In the genomic region with DNA sequence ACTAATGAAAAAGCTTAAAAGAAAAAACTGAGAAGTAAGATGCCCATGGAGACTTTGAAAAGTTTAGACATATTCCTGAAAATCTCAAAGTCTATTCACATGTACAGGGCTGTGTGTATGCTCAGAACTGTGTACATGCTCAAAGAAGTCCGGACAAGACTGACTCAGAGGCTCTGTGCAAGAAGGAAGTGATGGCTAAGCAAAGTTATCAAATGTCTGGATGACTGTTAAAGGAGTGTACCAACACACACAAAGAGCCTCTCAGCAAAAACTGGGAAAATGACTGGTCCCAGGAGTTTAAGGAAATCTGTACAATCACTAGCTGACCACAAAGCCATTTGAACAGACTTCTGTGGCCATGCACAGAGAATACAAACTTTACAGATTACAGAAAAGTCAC, we compare ENCODE assay signal across 23 cellular contexts. TPM values are rescaled to one million over a fixed set of nuclear protein-coding genes. Genes with fewer than 3 reads are reported as not detected.
DNase-seq lines count a peak whose midpoint lies in the region; ATAC-seq and TF ChIP-seq lines count a peak whose summit lies in the region.
"Had no signal": no experiment of that assay in that cellular context is flagged by ENCODE, and none has a peak within 500 bp of the region (broad histone marks: within the 10 kb centered on the region; RNA-seq: fewer than 3 reads in every experiment).

No MANE protein-coding gene starts in this region.

- no peak overlapping the region for H3K4me3 ChIP-seq in brain microvascular endothelial cell (ENCODE audit: low read depth, low read length)
- H3K4me3 ChIP-seq in skeletal muscle satellite cell (ENCODE audit: low read length): no peak overlapping the region
- H3K4me3 ChIP-seq: ascending aorta, esophagus squamous epithelium, spleen had no signal

- CTCF ChIA-PET in activated CD8-positive, alpha-beta memory T cell treated with anti-CD3 and anti-CD28 coated beads, Interleukin-2, amount 10 ng/mL, durations not matched to agents 7 days and 5 days (lab: Charles Lee): no interaction called here

- no peak overlapping the region for H3K27ac Mint-ChIP-seq in activated T-helper 2 cell treated with anti-CD3 and anti-CD28 coated beads, Interferon-gamma antibody, Interleukin-2, Interleukin-4, amounts not matched to agents 10 μg/mL and 5 μg/mL and 100 μg/mL, durations not matched to agents 14 hours and 24 hours and 36 hours
- H3K27ac Mint-ChIP-seq in activated CD8-positive, alpha-beta memory T cell treated with anti-CD3 and anti-CD28 coated beads, Interleukin-2, amount 10 ng/mL, durations not matched to agents 7 days and 5 days: no peak overlapping the region
- H3K27ac Mint-ChIP-seq: stimulated activated naive B cell treated with anti-CD40 and anti-IgM and Interleukin-4, amounts not matched to agents 10 μg/mL and 1 μg/mL and 100 μg/mL, for 72 hours; T-helper 2 cell treated with Interferon-gamma antibody and Interleukin-4, amounts not matched to agents 5 μg/mL and 100 μg/mL, for 36 hours; type B pancreatic cell had no signal

- DNase-seq in DMS53 (lab: John Stamatoyannopoulos, UW) (peak; percentile 35), DMS53 treated with DMSO at 0.1 percent for 48 hours (lab: John Stamatoyannopoulos, UW; ENCODE audit: unreplicated experiment) (no peak), brain microvascular endothelial cell (peak; percentile 77), foreskin melanocyte (peak; percentile 20), KBM-7 (no peak)
- no peak for DNase-seq in activated T-helper 2 cell treated with anti-CD3 and anti-CD28 coated beads, Interferon-gamma antibody, Interleukin-2, Interleukin-4, amounts not matched to agents 10 μg/mL and 5 μg/mL and 100 μg/mL, durations not matched to agents 14 hours and 24 hours and 36 hours (ENCODE audit: low spot score)
- no peak for DNase-seq in activated CD8-positive, alpha-beta memory T cell treated with anti-CD3 and anti-CD28 coated beads, Interleukin-2, amount 10 ng/mL, durations not matched to agents 7 days and 5 days
- DNase-seq: activated gamma-delta T cell treated with Interleukin-2 at 50 U/mL for 16 hours; DMS153; esophagus squamous epithelium; Right ventricle myocardium superior; spleen; stimulated activated naive B cell treated with anti-CD40 and anti-IgM and Interleukin-4, amounts not matched to agents 10 μg/mL and 1 μg/mL and 100 μg/mL, for 72 hours had no signal

- peaks cover 7% of the 10 kb centered on the region for H3K9me3 ChIP-seq in skeletal muscle satellite cell (replicated peaks; ENCODE audit: low read length)

- H3K4me1 Mint-ChIP-seq in activated T-helper 2 cell treated with anti-CD3 and anti-CD28 coated beads, Interferon-gamma antibody, Interleukin-2, Interleukin-4, amounts not matched to agents 10 μg/mL and 5 μg/mL and 100 μg/mL, durations not matched to agents 14 hours and 24 hours and 36 hours (ENCODE audit: low read depth): no peaks in the 10 kb centered on the region
- no peaks in the 10 kb centered on the region for H3K4me1 Mint-ChIP-seq in activated CD8-positive, alpha-beta memory T cell treated with anti-CD3 and anti-CD28 coated beads, Interleukin-2, amount 10 ng/mL, durations not matched to agents 7 days and 5 days
- H3K4me1 Mint-ChIP-seq: IgD-negative memory B cell had no signal

- in situ Hi-C loops in brain microvascular endothelial cell (cut with HindIII; ENCODE audit: low pct_ligation_motif_present, low sequenced_read_pairs) (no loop called here), KBM-7 (cut with MboI; ENCODE audit: low pct_unique_long_range_greater_than_20kb, low sequenced_read_pairs) (no loop called here)

- H3K9ac ChIP-seq in skeletal muscle satellite cell (ENCODE audit: low read depth, low read length): no peak overlapping the region
- H3K9ac ChIP-seq: parathyroid adenoma had no signal

- ATAC-seq in activated CD8-positive, alpha-beta memory T cell treated with anti-CD3 and anti-CD28 coated beads, Interleukin-2, amount 10 ng/mL, durations not matched to agents 7 days and 5 days: no peak
- ATAC-seq: activated CD4-positive, CD25-positive, alpha-beta regulatory T cell treated with anti-CD3 and anti-CD28 coated beads, Interleukin-2, amount 50 U/mL, for 24 hours; left lobe of liver; stimulated activated naive B cell treated with anti-CD40 and anti-IgM and Interleukin-4, amounts not matched to agents 10 μg/mL and 1 μg/mL and 100 μg/mL, for 72 hours had no signal

- no peak overlapping the region for H3K4me3 Mint-ChIP-seq in activated T-helper 2 cell treated with anti-CD3 and anti-CD28 coated beads, Interferon-gamma antibody, Interleukin-2, Interleukin-4, amounts not matched to agents 10 μg/mL and 5 μg/mL and 100 μg/mL, durations not matched to agents 14 hours and 24 hours and 36 hours (ENCODE audit: low read depth)
- no peak overlapping the region for H3K4me3 Mint-ChIP-seq in activated CD8-positive, alpha-beta memory T cell treated with anti-CD3 and anti-CD28 coated beads, Interleukin-2, amount 10 ng/mL, durations not matched to agents 7 days and 5 days
- H3K4me3 Mint-ChIP-seq: stimulated activated naive B cell treated with anti-CD40 and anti-IgM and Interleukin-4, amounts not matched to agents 10 μg/mL and 1 μg/mL and 100 μg/mL, for 72 hours; T-helper 2 cell treated with Interferon-gamma antibody and Interleukin-4, amounts not matched to agents 5 μg/mL and 100 μg/mL, for 36 hours; type B pancreatic cell had no signal

- peaks cover 21% of the 10 kb centered on the region for H3K4me1 ChIP-seq in skeletal muscle satellite cell (ENCODE audit: control insufficient read depth, insufficient read depth, low read length)
- H3K4me1 ChIP-seq: parathyroid adenoma had no signal

- H3K27ac ChIP-seq in brain microvascular endothelial cell: no peak overlapping the region
- H3K27ac ChIP-seq: 22Rv1, ascending aorta, C4-2B, esophagus squamous epithelium, parathyroid adenoma, spleen had no signal

- intact Hi-C loops in activated T-helper 2 cell treated with anti-CD3 and anti-CD28 coated beads, Interferon-gamma antibody, Interleukin-2, Interleukin-4, amounts not matched to agents 10 μg/mL and 5 μg/mL and 100 μg/mL, durations not matched to agents 14 hours and 24 hours and 36 hours (cut with micrococcal nuclease): no loop called here

- no peaks in the 10 kb centered on the region for H3K27me3 ChIP-seq in brain microvascular endothelial cell (replicated peaks)
- no peaks in the 10 kb centered on the region for H3K27me3 ChIP-seq in skeletal muscle satellite cell (ENCODE audit: control insufficient read depth, insufficient read depth, low read length)
- H3K27me3 ChIP-seq: ascending aorta, esophagus squamous epithelium, spleen had no signal

- no peak for TF ChIP-seq CTCF in brain microvascular endothelial cell (IDR thresholded peaks at IDR 0.05; ENCODE audit: low read depth, low read length, missing control alignments)

- H3K9me3 Mint-ChIP-seq in activated T-helper 2 cell treated with anti-CD3 and anti-CD28 coated beads, Interferon-gamma antibody, Interleukin-2, Interleukin-4, amounts not matched to agents 10 μg/mL and 5 μg/mL and 100 μg/mL, durations not matched to agents 14 hours and 24 hours and 36 hours: peaks cover 24% of the 10 kb centered on the region
- peaks cover 8% of the 10 kb centered on the region for H3K9me3 Mint-ChIP-seq in activated CD8-positive, alpha-beta memory T cell treated with anti-CD3 and anti-CD28 coated beads, Interleukin-2, amount 10 ng/mL, durations not matched to agents 7 days and 5 days (ENCODE audit: low read depth)

- H3K27me3 Mint-ChIP-seq in activated T-helper 2 cell treated with anti-CD3 and anti-CD28 coated beads, Interferon-gamma antibody, Interleukin-2, Interleukin-4, amounts not matched to agents 10 μg/mL and 5 μg/mL and 100 μg/mL, durations not matched to agents 14 hours and 24 hours and 36 hours (ENCODE audit: low read depth): peaks cover 5% of the 10 kb centered on the region
- no peaks in the 10 kb centered on the region for H3K27me3 Mint-ChIP-seq in activated CD8-positive, alpha-beta memory T cell treated with anti-CD3 and anti-CD28 coated beads, Interleukin-2, amount 10 ng/mL, durations not matched to agents 7 days and 5 days
- H3K27me3 Mint-ChIP-seq: IgD-negative memory B cell; stimulated activated naive B cell treated with anti-CD40 and anti-IgM and Interleukin-4, amounts not matched to agents 10 μg/mL and 1 μg/mL and 100 μg/mL, for 72 hours; type B pancreatic cell had no signal

- H3K36me3 ChIP-seq in brain microvascular endothelial cell (replicated peaks) (no peaks in the 10 kb centered on the region), skeletal muscle satellite cell (ENCODE audit: insufficient read depth, low read length) (no peaks in the 10 kb centered on the region)
- H3K36me3 ChIP-seq: ascending aorta, esophagus squamous epithelium, spleen had no signal

- peak overlapping the region; percentile 3 for H3K4me2 ChIP-seq in skeletal muscle satellite cell (ENCODE audit: low read length)

- H3K36me3 Mint-ChIP-seq in activated T-helper 2 cell treated with anti-CD3 and anti-CD28 coated beads, Interferon-gamma antibody, Interleukin-2, Interleukin-4, amounts not matched to agents 10 μg/mL and 5 μg/mL and 100 μg/mL, durations not matched to agents 14 hours and 24 hours and 36 hours (ENCODE audit: low read depth): no peaks in the 10 kb centered on the region
- peaks cover 2% of the 10 kb centered on the region for H3K36me3 Mint-ChIP-seq in activated CD8-positive, alpha-beta memory T cell treated with anti-CD3 and anti-CD28 coated beads, Interleukin-2, amount 10 ng/mL, durations not matched to agents 7 days and 5 days

RNA-seq across cellular contexts. Expression of a gene that starts 33.1 kb away (rescaled TPM):
- total RNA-seq in skeletal muscle satellite cell (2012; rRNA removed): 4.8 and 5.7 TPM in 2 replicates
- total RNA-seq in activated T-helper 2 cell treated with anti-CD3 and anti-CD28 coated beads, Interferon-gamma antibody, Interleukin-2, Interleukin-4, amounts not matched to agents 10 μg/mL and 5 μg/mL and 100 μg/mL, durations not matched to agents 14 hours and 24 hours and 36 hours: 4.6 and 6.1 TPM in 2 replicates
- 1 to 10 TPM; 1.0 to 1.3 TPM for total RNA-seq in activated CD8-positive, alpha-beta memory T cell treated with anti-CD3 and anti-CD28 coated beads, Interleukin-2, amount 10 ng/mL, durations not matched to agents 7 days and 5 days

Comparison
In these comparisons a context has a peak if more than half of its experiments do, and no peak if none do; other contexts are left out.
1. DNase-seq: peak in DMS53 (single experiment), brain microvascular endothelial cell (single experiment) and foreskin melanocyte (single experiment); none in DMS53 treated with DMSO at 0.1 percent for 48 hours (single experiment), activated T-helper 2 cell treated with anti-CD3 and anti-CD28 coated beads, Interferon-gamma antibody, Interleukin-2, Interleukin-4, amounts not matched to agents 10 μg/mL and 5 μg/mL and 100 μg/mL, durations not matched to agents 14 hours and 24 hours and 36 hours (single experiment), KBM-7 (single experiment) and activated CD8-positive, alpha-beta memory T cell treated with anti-CD3 and anti-CD28 coated beads, Interleukin-2, amount 10 ng/mL, durations not matched to agents 7 days and 5 days (single experiment).